1 cellular context compared by ENCODE assay signal in the genomic region with DNA sequence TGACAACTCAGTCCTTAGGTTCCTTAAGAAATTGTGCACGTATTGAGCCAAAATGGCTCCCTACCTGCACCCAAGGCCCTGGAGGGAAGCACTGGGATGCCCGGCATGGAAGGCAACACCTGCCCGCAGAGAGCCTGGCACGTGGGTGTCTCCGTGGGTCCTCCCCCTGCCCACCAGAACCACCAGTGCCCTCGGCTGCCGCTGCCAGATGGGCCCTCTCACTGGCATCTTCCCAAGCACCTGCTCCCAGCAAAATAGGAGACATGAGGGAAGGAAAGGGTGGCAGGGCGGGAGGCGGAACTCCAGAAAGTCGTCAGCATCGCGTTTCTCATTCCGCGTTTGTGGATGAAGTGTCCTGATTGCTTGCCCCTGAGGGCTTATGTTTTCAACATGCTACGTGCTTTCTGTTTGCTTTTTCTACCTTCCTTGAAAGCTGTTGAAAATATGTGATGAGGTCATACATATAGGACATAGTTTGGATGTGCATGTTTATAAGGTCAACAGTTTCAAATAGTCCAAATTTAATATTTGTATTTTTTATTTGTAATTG.
TF ChIP-seq lines count a peak whose summit lies in the region.

No MANE protein-coding gene starts in this region.

TF ChIP-seq in HepG2, 621 proteins besides CTCF, POLR2A, EP300 and RAD21 (continued from another document):
- TF ChIP-seq ATF7 (IDR thresholded peaks at IDR 0.05) (peak; percentile 87), ATF7 (CRISPR knock-in tag; IDR thresholded peaks at IDR 0.05) (no peak)
TF ChIP-seq in HepG2: peak in this region for 1.
